ENCODE assay signal across 10 cellular contexts in genomic region chr6:42448906-42449659, GRCh38. TPM values are rescaled to one million over a fixed set of nuclear protein-coding genes. Genes with fewer than 3 reads are reported as not detected.
A peak's percentile ranks its signal among the peaks of the same experiment; 100 is the strongest.
DNase-seq lines count a peak whose midpoint lies in the region; ATAC-seq and TF ChIP-seq lines count a peak whose summit lies in the region.
"Had no signal": no experiment of that assay in that cellular context is flagged by ENCODE, and none has a peak within 500 bp of the region (broad histone marks: within the 10 kb centered on the region; RNA-seq: fewer than 3 reads in every experiment).

No MANE protein-coding gene starts in this region.

- TF ChIP-seq CTCF in RWPE2 (IDR thresholded peaks at IDR 0.05; ENCODE audit: poor library complexity, severe bottlenecking), result no peak
- no peak for TF ChIP-seq CTCF in fibroblast of lung (conservative IDR thresholded peaks at IDR 0.05 in 1 of 2, IDR thresholded peaks at IDR 0.05 in 1 of 2; ENCODE audit: low read depth in 1 of 2, low read length in 2 of 2)
- TF ChIP-seq CTCF in smooth muscle cell (IDR thresholded peaks at IDR 0.05; ENCODE audit: borderline replicate concordance, insufficient read depth, poor library complexity, severe bottlenecking), result no peak

- H2AFZ ChIP-seq in fibroblast of lung (ENCODE audit: low read length) (no peak overlapping the region), smooth muscle cell (ENCODE audit: low read depth) (no peak overlapping the region)

- DNase-seq in T-helper 1 cell, result no peak
- DNase-seq in RWPE2 (ENCODE audit: low spot score), result no peak
- DNase-seq in fibroblast of lung (ENCODE audit: low read depth in 2 of 2), result peak in 1 of 2 donors; percentile 21
- DNase-seq in smooth muscle cell (lab: John Stamatoyannopoulos, UW; ENCODE audit: unreplicated experiment), result no peak
- no peak for DNase-seq in H4 (ENCODE audit: low spot score)
- DNase-seq in NCI-H2029 (lab: John Stamatoyannopoulos, UW), result no peak
- DNase-seq in NCI-H774 (lab: John Stamatoyannopoulos, UW), result no peak
- DNase-seq: lower lobe of right lung, NCI-H1694 had no signal

- H3K27me3 ChIP-seq in RWPE2 (ENCODE audit: insufficient read depth, poor library complexity, severe bottlenecking) (no peaks in the 10 kb centered on the region), fibroblast of lung (ENCODE audit: control insufficient read depth, insufficient read depth, low read length) (no peaks in the 10 kb centered on the region), smooth muscle cell (ENCODE audit: low read depth) (no peaks in the 10 kb centered on the region)

- H3K4me2 ChIP-seq in fibroblast of lung (ENCODE audit: extremely low read depth, insufficient read depth, low read length), result peak overlapping the region; percentile 84
- H3K4me2 ChIP-seq in smooth muscle cell, result peak overlapping the region; percentile 98

- H4K20me1 ChIP-seq in fibroblast of lung (ENCODE audit: control insufficient read depth, extremely low read depth, insufficient read depth, low read length), result no peaks in the 10 kb centered on the region
- no peaks in the 10 kb centered on the region for H4K20me1 ChIP-seq in smooth muscle cell (ENCODE audit: low read depth)

- ATAC-seq in RWPE2 (ENCODE audit: low read depth), result no peak
- ATAC-seq: lower lobe of right lung had no signal

- H3K9ac ChIP-seq in fibroblast of lung (ENCODE audit: insufficient read depth, low read length), result no peak overlapping the region
- H3K9ac ChIP-seq in smooth muscle cell (ENCODE audit: low read depth), result no peak overlapping the region

- no peaks in the 10 kb centered on the region for H3K9me3 ChIP-seq in RWPE2 (ENCODE audit: severe bottlenecking)
- H3K9me3 ChIP-seq in fibroblast of lung (ENCODE audit: control insufficient read depth, insufficient read depth, low read depth, low read length), result no peaks in the 10 kb centered on the region
- no peaks in the 10 kb centered on the region for H3K9me3 ChIP-seq in smooth muscle cell (replicated peaks; ENCODE audit: low read depth)
- H3K9me3 ChIP-seq: lower lobe of right lung had no signal

- H3K4me1 ChIP-seq in RWPE2 (ENCODE audit: insufficient read depth, poor library complexity, severe bottlenecking) (peaks cover 16% of the 10 kb centered on the region), fibroblast of lung (ENCODE audit: control insufficient read depth, extremely low read depth, insufficient read depth, low read length) (peaks cover 14% of the 10 kb centered on the region), smooth muscle cell (ENCODE audit: low read depth) (peaks cover 10% of the 10 kb centered on the region)

- peaks cover 53% of the 10 kb centered on the region for H3K4me1 Mint-ChIP-seq in T-helper 1 cell treated with Interleukin-12 subunit alpha and Interleukin-12 subunit beta and Interleukin-4 antibody, amounts not matched to agents 30 μg/mL and 1 μg/mL, for 36 hours (ENCODE audit: low read depth)

- H3K79me2 ChIP-seq in fibroblast of lung (ENCODE audit: control insufficient read depth, insufficient read depth, low read length) (peaks cover 72% of the 10 kb centered on the region), smooth muscle cell (ENCODE audit: low read depth) (peaks cover 13% of the 10 kb centered on the region)

- H3K36me3 ChIP-seq in RWPE2 (ENCODE audit: low read depth), result peaks cover 26% of the 10 kb centered on the region
- no peaks in the 10 kb centered on the region for H3K36me3 ChIP-seq in fibroblast of lung (ENCODE audit: control insufficient read depth, insufficient read depth, low read length)
- no peaks in the 10 kb centered on the region for H3K36me3 ChIP-seq in smooth muscle cell (ENCODE audit: low read depth)
- H3K36me3 ChIP-seq: lower lobe of right lung had no signal

- H3K4me3 Mint-ChIP-seq in T-helper 1 cell treated with Interleukin-12 subunit alpha and Interleukin-12 subunit beta and Interleukin-4 antibody, amounts not matched to agents 30 μg/mL and 1 μg/mL, for 36 hours, result peak overlapping the region; percentile 98

- H3K27ac Mint-ChIP-seq in T-helper 1 cell treated with Interleukin-12 subunit alpha and Interleukin-12 subunit beta and Interleukin-4 antibody, amounts not matched to agents 30 μg/mL and 1 μg/mL, for 36 hours, result no peak overlapping the region

- peaks cover 38% of the 10 kb centered on the region for H3K36me3 Mint-ChIP-seq in T-helper 1 cell treated with Interleukin-12 subunit alpha and Interleukin-12 subunit beta and Interleukin-4 antibody, amounts not matched to agents 30 μg/mL and 1 μg/mL, for 36 hours (ENCODE audit: low read depth)

- peaks cover 4% of the 10 kb centered on the region for H3F3A ChIP-seq in smooth muscle cell (ENCODE audit: low read depth)

- WGBS in smooth muscle cell (ENCODE audit: low lambda C conversion rate), result 79% methylated on average over 7 of the region's 7 CpGs

- H3K9me3 Mint-ChIP-seq in T-helper 1 cell treated with Interleukin-12 subunit alpha and Interleukin-12 subunit beta and Interleukin-4 antibody, amounts not matched to agents 30 μg/mL and 1 μg/mL, for 36 hours, result no peaks in the 10 kb centered on the region

- peaks cover 3% of the 10 kb centered on the region for H3K27me3 Mint-ChIP-seq in T-helper 1 cell treated with Interleukin-12 subunit alpha and Interleukin-12 subunit beta and Interleukin-4 antibody, amounts not matched to agents 30 μg/mL and 1 μg/mL, for 36 hours (ENCODE audit: low read depth)

- H3K4me3 ChIP-seq in RWPE2 (ENCODE audit: severe bottlenecking), result peak overlapping the region; percentile 54
- H3K4me3 ChIP-seq in fibroblast of lung (replicated peaks in 1 of 4; ENCODE audit: control extremely low read depth in 1 of 4, insufficient read depth in 1 of 4, low read depth in 3 of 4, low read length in 4 of 4), result peak overlapping the region; percentile 75 to 92 (median 88)
- no peak overlapping the region for H3K4me3 ChIP-seq in smooth muscle cell

- H3K27ac ChIP-seq in RWPE2 (ENCODE audit: poor library complexity, severe bottlenecking), result peak overlapping the region; percentile 80
- no peak overlapping the region for H3K27ac ChIP-seq in fibroblast of lung (ENCODE audit: insufficient read depth, low read length)
- H3K27ac ChIP-seq in smooth muscle cell (ENCODE audit: low read depth), result no peak overlapping the region
- H3K27ac ChIP-seq: lower lobe of right lung had no signal

RNA-seq across cellular contexts. Expression of gene TRERF1, which starts 2.6 kb away (rescaled TPM):
- total RNA-seq in fibroblast of lung (4.1 and 8.3 TPM in 2 replicates), smooth muscle cell (3.5 and 3.7 TPM in 2 replicates)
- polyA plus RNA-seq in fibroblast of lung (6.3 and 8.1 TPM in 2 replicates), smooth muscle cell (4.5 and 5.3 TPM in 2 replicates)
- polyA plus RNA-seq in fibroblast of lung (2012), result 9.2 and 9.6 TPM in 2 replicates
- 19.2 and 33.8 TPM in 2 replicates for polyA minus RNA-seq in fibroblast of lung (ENCODE audit: low replicate concordance)
- total RNA-seq in H4 (2014; rRNA removed; shearing (Covaris generic)), result 4.3 and 5.2 TPM in 2 replicates
